ENCODE assay signal across 8 cellular contexts in genomic region chr7:51162724-51163329, GRCh38.
DNase-seq lines count a peak whose midpoint lies in the region; ATAC-seq, FAIRE-seq and TF ChIP-seq lines count a peak whose summit lies in the region.

No MANE protein-coding gene starts in this region.

- 54% methylated on average over 9 of the region's 9 CpGs for WGBS in HepG2 (ENCODE audit: low lambda C conversion rate)

- TF ChIP-seq EP300 in HepG2 (IDR thresholded peaks at IDR 0.05; ENCODE audit: low read depth in 2 of 2, low read length in 2 of 2) = no peak
- TF ChIP-seq EP300 in HepG2 (CRISPR knock-in tag; IDR thresholded peaks at IDR 0.05; ENCODE audit: borderline replicate concordance) = no peak

- ATAC-seq in HG03196 (IDR thresholded peaks at IDR 0.05; ENCODE audit: unreplicated experiment) (peak; percentile 91), HepG2 (peak; percentile 98)
- ATAC-seq in activated CD4-positive, CD25-positive, alpha-beta regulatory T cell treated with anti-CD3 and anti-CD28 coated beads, Interleukin-2, amount 50 U/mL, for 24 hours = peak; percentile 78 to 92

- in situ Hi-C loops in HepG2 (cut with HindIII; ENCODE audit: extremely low pct_ligation_motif_present, low pct_unique_long_range_greater_than_20kb) = loop anchor here (5.0 to 25.0 kb wide), 2 partner anchors 204 to 1051 kb away; no protein-coding TSS in a partner anchor

- CTCF ChIA-PET in HepG2 (lab: Yijun Ruan, JAX; ENCODE audit: low intra/inter-chr PET ratio, low total read pairs) = interaction anchor here (1.0 to 4.1 kb wide), 2 partner anchors 206 to 265 kb away, joined by 3 to 38 read pairs; no protein-coding TSS in a partner anchor

- TF ChIP-seq CTCF in C4-2B (conservative IDR thresholded peaks at IDR 0.05) (peak; percentile 91), HepG2 (CRISPR knock-in tag; IDR thresholded peaks at IDR 0.05) (peak; percentile 89)

- H3K9me3 ChIP-seq in HepG2 (ENCODE audit: low read length) = no peaks in the 10 kb centered on the region

- no peaks in the 10 kb centered on the region for H3K27me3 ChIP-seq in HepG2 (ENCODE audit: control insufficient read depth in 1 of 2, insufficient read depth in 2 of 2, low read length in 2 of 2)

- BruUV-seq in HepG2 (replicated peaks; lab: Mats Ljungman, UMichigan) = no TSS peak

- H3K9ac ChIP-seq in HepG2 (ENCODE audit: insufficient read depth, low read depth, low read length) = no peak overlapping the region

- intact Hi-C loops in HepG2 (cut with micrococcal nuclease; ENCODE audit: unreplicated experiment) = loop anchor here (1.0 to 5.0 kb wide), 6 partner anchors 96 to 1071 kb away; partner anchors contain the start of genes GRB10 and ZPBP

- H3K4me1 ChIP-seq in HepG2 (ENCODE audit: insufficient read depth, low read length) = no peaks in the 10 kb centered on the region

- POLR2A ChIA-PET in HepG2 (lab: Yijun Ruan, JAX) = interaction anchor here (1.8 kb wide), 1 partner anchor 204 kb away, joined by 7 read pairs; no protein-coding TSS in a partner anchor

- TF ChIP-seq POLR2A in HepG2 (IDR thresholded peaks at IDR 0.05; ENCODE audit: insufficient read depth in 1 of 2, low read depth in 2 of 2, low read length in 2 of 2) = no peak

- peak; percentile 87 for FAIRE-seq in HepG2 (lab: Jason Lieb, UNC)

- no peak overlapping the region for H2AFZ ChIP-seq in HepG2 (ENCODE audit: low read length)

- H3K27ac ChIP-seq in C4-2B (no peak overlapping the region), HepG2 (ENCODE audit: extremely low read length, insufficient read depth, low read length) (no peak overlapping the region)

- no peaks in the 10 kb centered on the region; the same call in 1 of the 2 replicates for H4K20me1 ChIP-seq in HepG2 (ENCODE audit: insufficient read depth, low read length)

- TF ChIP-seq RAD21 in HepG2 (CRISPR knock-in tag; IDR thresholded peaks at IDR 0.05) = peak; percentile 28; the same call in 1 of the 2 replicates

- no peaks in the 10 kb centered on the region for H3K79me2 ChIP-seq in HepG2 (ENCODE audit: insufficient read depth, low read length)

- no peaks in the 10 kb centered on the region for H3K36me3 ChIP-seq in HepG2 (replicated peaks in 1 of 2; ENCODE audit: control insufficient read depth in 1 of 2, insufficient read depth in 2 of 2, low read length in 2 of 2)

- H3K4me3 ChIP-seq in HepG2 (replicated peaks in 1 of 3; ENCODE audit: insufficient read depth in 1 of 3, low read depth in 2 of 3, low read length in 3 of 3) = no peak overlapping the region

- no peak overlapping the region for H3K4me2 ChIP-seq in HepG2 (ENCODE audit: low read depth, low read length)

- DNase-seq in GM19238 (ENCODE audit: insufficient read length, low spot score) = peak; percentile 18
- DNase-seq in NCI-H226 = peak; percentile 64
- DNase-seq in cerebellum (ENCODE audit: low spot score) = peak; percentile 70
- peak; percentile 64 for DNase-seq in HepG2 (ENCODE audit: low spot score)
- peak; percentile 25 for DNase-seq in stimulated activated CD8-positive, alpha-beta memory T cell treated with anti-CD3 and anti-CD28 coated beads, Interleukin-12 subunit alpha, Interleukin-12 subunit beta, amount 100 ng/mL, for 1 hour (ENCODE audit: low read depth)

TF ChIP-seq in HepG2, 621 proteins besides CTCF, POLR2A, EP300 and RAD21:
- TF ChIP-seq ZNF20 (CRISPR knock-in tag; IDR thresholded peaks at IDR 0.05) (no peak), HMGXB4 (CRISPR knock-in tag; IDR thresholded peaks at IDR 0.05; ENCODE audit: borderline replicate concordance in 1 of 2, low read depth in 1 of 2) (0 out of 4 replicates have a peak, but pooled peaks of 1 of the 2 experiments have one; percentile 22), CCAR2 (optimal IDR thresholded peaks at IDR 0.05; ENCODE audit: low read depth, low read length) (no peak), FOXA3 (CRISPR knock-in tag; IDR thresholded peaks at IDR 0.05) (0 out of 2 replicates have a peak, but pooled peaks have one; percentile 10), ZBTB37 (CRISPR knock-in tag; IDR thresholded peaks at IDR 0.05) (no peak), PRDM4 (CRISPR knock-in tag; IDR thresholded peaks at IDR 0.05; ENCODE audit: borderline replicate concordance) (no peak), ZNF232 (CRISPR knock-in tag; IDR thresholded peaks at IDR 0.05; ENCODE audit: borderline replicate concordance) (no peak), ZMYM2 (CRISPR knock-in tag; IDR thresholded peaks at IDR 0.05) (no peak), MAFK (conservative IDR thresholded peaks at IDR 0.05 in 1 of 2, IDR thresholded peaks at IDR 0.05 in 1 of 2; ENCODE audit: low read length in 2 of 2) (peak; percentile 63 to 77), GATAD2A (CRISPR knock-in tag; IDR thresholded peaks at IDR 0.05) (0 out of 2 replicates have a peak, but pooled peaks have one; percentile 20), RFX5 (IDR thresholded peaks at IDR 0.05; ENCODE audit: low read depth, low read length) (no peak), ZNF552 (CRISPR knock-in tag; IDR thresholded peaks at IDR 0.05; ENCODE audit: borderline replicate concordance) (no peak), ZNF562 (CRISPR knock-in tag; IDR thresholded peaks at IDR 0.05; ENCODE audit: borderline replicate concordance) (no peak), NONO (IDR thresholded peaks at IDR 0.05) (no peak), NONO (CRISPR knock-in tag; conservative IDR thresholded peaks at IDR 0.05) (no peak), ZNF260 (CRISPR knock-in tag; IDR thresholded peaks at IDR 0.05; ENCODE audit: borderline replicate concordance, low read depth) (no peak), ZNF766 (CRISPR knock-in tag; IDR thresholded peaks at IDR 0.05; ENCODE audit: borderline replicate concordance) (no peak), STAG1 (CRISPR knock-in tag; IDR thresholded peaks at IDR 0.05) (peak; percentile 85), MIXL1 (CRISPR knock-in tag; IDR thresholded peaks at IDR 0.05) (peak; percentile 55; the same call in 1 of the 2 replicates), ZSCAN31 (CRISPR knock-in tag; IDR thresholded peaks at IDR 0.05; ENCODE audit: low read depth) (no peak), SMC3 (IDR thresholded peaks at IDR 0.05; ENCODE audit: low read length) (peak; percentile 88), IKZF5 (CRISPR knock-in tag; IDR thresholded peaks at IDR 0.05) (no peak), KLF11 (CRISPR knock-in tag; IDR thresholded peaks at IDR 0.05) (no peak), XRCC5 (optimal IDR thresholded peaks at IDR 0.05; ENCODE audit: low read length) (peak; percentile 30), ZNF383 (CRISPR knock-in tag; IDR thresholded peaks at IDR 0.05; ENCODE audit: borderline replicate concordance) (no peak), MAFF (IDR thresholded peaks at IDR 0.05; ENCODE audit: low read depth, low read length) (peak; percentile 75)

Comparison
In these comparisons a context has a peak if more than half of its experiments do, and no peak if none do; other contexts are left out.
1. DNase-seq: peak in every context shown above with its lines; median percentile 70 in cerebellum; 64 in NCI-H226; 64 in HepG2; 25 in stimulated activated CD8-positive, alpha-beta memory T cell treated with anti-CD3 and anti-CD28 coated beads, Interleukin-12 subunit alpha, Interleukin-12 subunit beta, amount 100 ng/mL, for 1 hour; 18 in GM19238.